Comparison of ENCODE assay signal across 1 cellular context in genomic region chr19:49142866-49143335, GRCh38.
TF ChIP-seq lines count a peak whose summit lies in the region.

No MANE protein-coding gene starts in this region.

TF ChIP-seq in WTC11, 78 proteins besides CTCF, POLR2A, EP300 and RAD21 (continued from another document and continues in another):
- no peak for TF ChIP-seq PRDM15 (CRISPR knock-in tag; IDR thresholded peaks at IDR 0.05)
- TF ChIP-seq PREB (CRISPR knock-in tag; IDR thresholded peaks at IDR 0.05; ENCODE audit: borderline replicate concordance), result no peak
- TF ChIP-seq FOXP4 (CRISPR knock-in tag; IDR thresholded peaks at IDR 0.05), result peak; percentile 68; the same call in 1 of the 2 replicates
- TF ChIP-seq SMAD4 (CRISPR knock-in tag; IDR thresholded peaks at IDR 0.05), result no peak
- no peak for TF ChIP-seq EMX1 (CRISPR knock-in tag; IDR thresholded peaks at IDR 0.05)
- TF ChIP-seq ATF3 (CRISPR knock-in tag; conservative IDR thresholded peaks at IDR 0.05), result no peak
- no peak for TF ChIP-seq FOXK1 (CRISPR knock-in tag; IDR thresholded peaks at IDR 0.05)
- TF ChIP-seq ZNF423 (CRISPR knock-in tag; IDR thresholded peaks at IDR 0.05), result no peak
- no peak for TF ChIP-seq OVOL2 (CRISPR knock-in tag; IDR thresholded peaks at IDR 0.05; ENCODE audit: borderline replicate concordance)
- peak; percentile 74 for TF ChIP-seq NFYB (CRISPR knock-in tag; conservative IDR thresholded peaks at IDR 0.05; ENCODE audit: low read depth)
- peak; percentile 69 for TF ChIP-seq SP1 (CRISPR knock-in tag; conservative IDR thresholded peaks at IDR 0.05)
- no peak for TF ChIP-seq ELF4 (CRISPR knock-in tag; IDR thresholded peaks at IDR 0.05; ENCODE audit: low read depth)
- no peak for TF ChIP-seq ZNF396 (CRISPR knock-in tag; IDR thresholded peaks at IDR 0.05; ENCODE audit: borderline replicate concordance)
- no peak for TF ChIP-seq GTF2I (CRISPR knock-in tag; conservative IDR thresholded peaks at IDR 0.05)
- TF ChIP-seq TCF7 (CRISPR knock-in tag; IDR thresholded peaks at IDR 0.05; ENCODE audit: low read depth), result no peak
- TF ChIP-seq MLX (CRISPR knock-in tag; IDR thresholded peaks at IDR 0.05), result no peak
- TF ChIP-seq ZMAT4 (CRISPR knock-in tag; IDR thresholded peaks at IDR 0.05), result no peak
- no peak for TF ChIP-seq ATF1 (CRISPR knock-in tag; IDR thresholded peaks at IDR 0.05)
- TF ChIP-seq ZNF138 (CRISPR knock-in tag; conservative IDR thresholded peaks at IDR 0.05), result no peak
- no peak for TF ChIP-seq ZNF671 (CRISPR knock-in tag; IDR thresholded peaks at IDR 0.05)
- TF ChIP-seq MXD4 (CRISPR knock-in tag; IDR thresholded peaks at IDR 0.05; ENCODE audit: borderline replicate concordance), result no peak
- no peak for TF ChIP-seq SMAD3 (CRISPR knock-in tag; IDR thresholded peaks at IDR 0.05; ENCODE audit: borderline replicate concordance)
- TF ChIP-seq E2F1 (CRISPR knock-in tag; IDR thresholded peaks at IDR 0.05), result no peak
- peak; percentile 51 for TF ChIP-seq MAX (CRISPR knock-in tag; IDR thresholded peaks at IDR 0.05)
- TF ChIP-seq HMGXB4 (CRISPR knock-in tag; IDR thresholded peaks at IDR 0.05), result no peak
- no peak for TF ChIP-seq ZNF317 (CRISPR knock-in tag; IDR thresholded peaks at IDR 0.05; ENCODE audit: borderline replicate concordance, low read depth)
- no peak for TF ChIP-seq HMGA2 (CRISPR knock-in tag; IDR thresholded peaks at IDR 0.05)
- TF ChIP-seq NFATC4 (CRISPR knock-in tag; IDR thresholded peaks at IDR 0.05), result no peak
- TF ChIP-seq FOXJ3 (CRISPR knock-in tag; IDR thresholded peaks at IDR 0.05; ENCODE audit: borderline replicate concordance), result no peak
- TF ChIP-seq AFF4 (CRISPR knock-in tag; IDR thresholded peaks at IDR 0.05; ENCODE audit: borderline replicate concordance), result no peak
- no peak for TF ChIP-seq NR3C1 (CRISPR knock-in tag; conservative IDR thresholded peaks at IDR 0.05; ENCODE audit: low read depth)
- no peak for TF ChIP-seq ERG (CRISPR knock-in tag; IDR thresholded peaks at IDR 0.05)
- no peak for TF ChIP-seq CDX4 (CRISPR knock-in tag; IDR thresholded peaks at IDR 0.05; ENCODE audit: borderline replicate concordance)
- peak; percentile 16; the same call in 1 of the 2 replicates for TF ChIP-seq ARID4B (CRISPR knock-in tag; IDR thresholded peaks at IDR 0.05; ENCODE audit: borderline replicate concordance)
